In the genomic region with DNA sequence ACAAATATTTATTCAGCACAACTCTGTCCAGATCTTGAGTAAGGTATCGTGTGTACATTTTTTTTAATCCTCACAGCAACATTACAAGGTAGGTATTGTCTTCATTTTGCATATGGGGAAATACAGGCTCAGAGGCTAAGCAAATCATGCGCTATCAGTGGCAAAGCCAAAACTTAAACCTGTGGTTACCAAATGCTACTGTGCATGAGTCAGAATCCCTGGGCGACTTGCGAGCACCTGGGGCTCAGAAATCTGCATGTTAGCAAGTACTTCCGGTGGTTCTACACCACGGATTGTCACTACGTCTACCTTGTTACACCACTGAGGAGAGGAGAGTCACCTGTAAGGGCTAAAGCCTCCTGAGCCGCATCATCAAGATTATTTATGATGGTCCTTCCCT, we compare ENCODE assay signal across 10 cellular contexts. TPM values are rescaled to one million over a fixed set of nuclear protein-coding genes. Genes with fewer than 3 reads are reported as not detected.
DNase-seq lines count a peak whose midpoint lies in the region; ATAC-seq and TF ChIP-seq lines count a peak whose summit lies in the region.
"Had no signal": no experiment of that assay in that cellular context is flagged by ENCODE, and none has a peak within 500 bp of the region (broad histone marks: within the 10 kb centered on the region; RNA-seq: fewer than 3 reads in every experiment).

No MANE protein-coding gene starts in this region.

- H3K4ac ChIP-seq in trophoblast cell (ENCODE audit: low read depth, low read length) = no peak overlapping the region

- no peak overlapping the region for H2AFZ ChIP-seq in trophoblast cell (ENCODE audit: insufficient read depth, low read length, poor library complexity)

- no peak overlapping the region for H3K14ac ChIP-seq in trophoblast cell (ENCODE audit: low read length)

- no peak overlapping the region for H2BK5ac ChIP-seq in trophoblast cell (ENCODE audit: low read depth, low read length, poor library complexity)

- no peak overlapping the region for H3K9ac ChIP-seq in trophoblast cell (ENCODE audit: low read length)
- H3K9ac ChIP-seq: KMS-11 had no signal

- POLR2A ChIA-PET in activated CD8-positive, alpha-beta T cell treated with anti-CD3 and anti-CD28 coated beads for 36 hours (lab: Charles Lee) = interaction anchor here (0.6 to 1.4 kb wide), 6 partner anchors 11 to 77 kb away, joined by 3 to 4 read pairs (median 3); no protein-coding TSS in a partner anchor

- H3K9me3 Mint-ChIP-seq in activated CD8-positive, alpha-beta T cell treated with anti-CD3 and anti-CD28 coated beads for 36 hours = no peaks in the 10 kb centered on the region

- no peak overlapping the region for H3K27ac ChIP-seq in substantia nigra (ENCODE audit: low read depth, low read length, poor library complexity, severe bottlenecking)
- no peak overlapping the region for H3K27ac ChIP-seq in trophoblast cell (ENCODE audit: low read depth, low read length)
- H3K27ac ChIP-seq: KMS-11 had no signal

- no peaks in the 10 kb centered on the region for H3K79me2 ChIP-seq in trophoblast cell (ENCODE audit: control insufficient read depth, insufficient read depth, low read length, poor library complexity)

- no CpG with 5 or more reads among the region's 8 CpGs for WGBS in trophoblast cell (ENCODE audit: extremely low coverage, insufficient coverage, insufficient read length)

- H3K4me1 ChIP-seq in mucosa of descending colon (ENCODE audit: low read depth) (no peaks in the 10 kb centered on the region), trophoblast cell (ENCODE audit: control insufficient read depth in 1 of 2, insufficient read depth in 2 of 2, low read length in 2 of 2) (peaks cover 0 to 5% of the 10 kb centered on the region in 2 experiments)

- H3K27me3 ChIP-seq in H7 (ENCODE audit: control insufficient read depth, insufficient read depth, low read length) (no peaks in the 10 kb centered on the region), trophoblast cell (ENCODE audit: insufficient read depth, low read length) (no peaks in the 10 kb centered on the region)

- CTCF ChIA-PET in activated CD8-positive, alpha-beta T cell treated with anti-CD3 and anti-CD28 coated beads for 36 hours (lab: Charles Lee) = no interaction called here

- no peaks in the 10 kb centered on the region for H3K36me3 ChIP-seq in mucosa of descending colon (ENCODE audit: low read depth)
- no peaks in the 10 kb centered on the region for H3K36me3 ChIP-seq in H7 (replicated peaks; ENCODE audit: control insufficient read depth, insufficient read depth, low read length)
- H3K36me3 ChIP-seq in trophoblast cell (ENCODE audit: control insufficient read depth in 1 of 2, insufficient read depth in 2 of 2, low read length in 2 of 2) = no peaks in the 10 kb centered on the region

- H3K4me2 ChIP-seq in trophoblast cell (ENCODE audit: low read length) = no peak overlapping the region
- H3K4me2 ChIP-seq: KMS-11 had no signal

- H3K27ac Mint-ChIP-seq in activated CD8-positive, alpha-beta T cell treated with anti-CD3 and anti-CD28 coated beads for 36 hours = peak overlapping the region; percentile 74

- no peak overlapping the region for H3K4me3 ChIP-seq in mucosa of descending colon
- H3K4me3 ChIP-seq in H7 (ENCODE audit: insufficient read depth, low read depth, low read length) = no peak overlapping the region
- H3K4me3 ChIP-seq in trophoblast cell (ENCODE audit: low read depth, low read length) = no peak overlapping the region

- H3K9me3 ChIP-seq in mucosa of descending colon (no peaks in the 10 kb centered on the region), trophoblast cell (ENCODE audit: insufficient read depth, low read depth, low read length) (no peaks in the 10 kb centered on the region)

- DNase-seq in activated CD8-positive, alpha-beta T cell treated with anti-CD3 and anti-CD28 coated beads for 36 hours = peak; percentile 85
- DNase-seq in mucosa of descending colon = peak in 1 of 3 donors; percentile 37
- no peak for DNase-seq in EL
- DNase-seq in substantia nigra (lab: John Stamatoyannopoulos, UW) = no peak
- DNase-seq in H7 = no peak
- DNase-seq in trophoblast cell = no peak

- H3K4me1 Mint-ChIP-seq in activated CD8-positive, alpha-beta T cell treated with anti-CD3 and anti-CD28 coated beads for 36 hours (ENCODE audit: low read depth) = peaks cover 89% of the 10 kb centered on the region

- H3K4me3 Mint-ChIP-seq in activated CD8-positive, alpha-beta T cell treated with anti-CD3 and anti-CD28 coated beads for 36 hours = no peak overlapping the region

- no peak overlapping the region for H3K18ac ChIP-seq in trophoblast cell (ENCODE audit: low read length)

- no peak overlapping the region for H4K12ac ChIP-seq in trophoblast cell (ENCODE audit: low read depth, low read length)

- no peak overlapping the region for H2BK12ac ChIP-seq in trophoblast cell (ENCODE audit: low read length)

- ATAC-seq in GM19372 (IDR thresholded peaks at IDR 0.05; ENCODE audit: low read depth, unreplicated experiment) (peak; percentile 77), HG03175 (IDR thresholded peaks at IDR 0.05; ENCODE audit: unreplicated experiment) (peak; percentile 90), mucosa of descending colon (peak; percentile 87)
- ATAC-seq in activated CD8-positive, alpha-beta T cell treated with anti-CD3 and anti-CD28 coated beads for 36 hours = peak; percentile 95

- intact Hi-C loops in activated CD8-positive, alpha-beta T cell treated with anti-CD3 and anti-CD28 coated beads for 36 hours (cut with micrococcal nuclease) = no loop called here
- intact Hi-C loops in mucosa of descending colon (cut with DNase I, micrococcal nuclease) = no loop called here

- H2BK120ac ChIP-seq in trophoblast cell (ENCODE audit: insufficient read depth, low read length, poor library complexity) = no peak overlapping the region

- no peaks in the 10 kb centered on the region for H3K79me1 ChIP-seq in trophoblast cell (ENCODE audit: low read length)

- no peak overlapping the region for H2AK5ac ChIP-seq in trophoblast cell (ENCODE audit: low read length)

- no peak for TF ChIP-seq CTCF in activated CD8-positive, alpha-beta T cell treated with anti-CD3 and anti-CD28 coated beads for 36 hours (IDR thresholded peaks at IDR 0.05)
- TF ChIP-seq CTCF in mucosa of descending colon (IDR thresholded peaks at IDR 0.05) = no peak

- H3K27me3 Mint-ChIP-seq in activated CD8-positive, alpha-beta T cell treated with anti-CD3 and anti-CD28 coated beads for 36 hours = no peaks in the 10 kb centered on the region

- no peak overlapping the region for H4K91ac ChIP-seq in trophoblast cell (ENCODE audit: low read depth, low read length)

- H4K8ac ChIP-seq in trophoblast cell (ENCODE audit: low read depth, low read length) = no peak overlapping the region

- peaks cover 93% of the 10 kb centered on the region for H3K36me3 Mint-ChIP-seq in activated CD8-positive, alpha-beta T cell treated with anti-CD3 and anti-CD28 coated beads for 36 hours (ENCODE audit: low read depth)

- no peak overlapping the region for H3K23ac ChIP-seq in trophoblast cell (ENCODE audit: low read length)

RNA-seq across cellular contexts. Expression of a gene that starts 21.3 kb away (rescaled TPM):
- not detected for total RNA-seq in activated CD8-positive, alpha-beta T cell treated with anti-CD3 and anti-CD28 coated beads for 36 hours
- not detected for total RNA-seq in mucosa of descending colon
- total RNA-seq in H7 (2014; rRNA removed; shearing (Covaris generic)) = 4.3 and 4.9 TPM in 2 replicates
- not detected in 2 replicates for polyA plus RNA-seq in trophoblast cell (2013)
- total RNA-seq: glomerular endothelial cell had no signal

RNA-seq across cellular contexts. Expression of a gene that starts 43.5 kb away (rescaled TPM):
- 100 to 1,000 TPM; 243 to 259 TPM for total RNA-seq in activated CD8-positive, alpha-beta T cell treated with anti-CD3 and anti-CD28 coated beads for 36 hours
- total RNA-seq in mucosa of descending colon = 10 to 100 TPM; 13.5 to 24.5 (median 22.9) TPM
- total RNA-seq in H7 (2014; rRNA removed; shearing (Covaris generic)) = 0.21 and 0.63 TPM in 2 replicates
- 0.15 and 0.19 TPM in 2 replicates for polyA plus RNA-seq in trophoblast cell (2013)
